In the genomic region with DNA sequence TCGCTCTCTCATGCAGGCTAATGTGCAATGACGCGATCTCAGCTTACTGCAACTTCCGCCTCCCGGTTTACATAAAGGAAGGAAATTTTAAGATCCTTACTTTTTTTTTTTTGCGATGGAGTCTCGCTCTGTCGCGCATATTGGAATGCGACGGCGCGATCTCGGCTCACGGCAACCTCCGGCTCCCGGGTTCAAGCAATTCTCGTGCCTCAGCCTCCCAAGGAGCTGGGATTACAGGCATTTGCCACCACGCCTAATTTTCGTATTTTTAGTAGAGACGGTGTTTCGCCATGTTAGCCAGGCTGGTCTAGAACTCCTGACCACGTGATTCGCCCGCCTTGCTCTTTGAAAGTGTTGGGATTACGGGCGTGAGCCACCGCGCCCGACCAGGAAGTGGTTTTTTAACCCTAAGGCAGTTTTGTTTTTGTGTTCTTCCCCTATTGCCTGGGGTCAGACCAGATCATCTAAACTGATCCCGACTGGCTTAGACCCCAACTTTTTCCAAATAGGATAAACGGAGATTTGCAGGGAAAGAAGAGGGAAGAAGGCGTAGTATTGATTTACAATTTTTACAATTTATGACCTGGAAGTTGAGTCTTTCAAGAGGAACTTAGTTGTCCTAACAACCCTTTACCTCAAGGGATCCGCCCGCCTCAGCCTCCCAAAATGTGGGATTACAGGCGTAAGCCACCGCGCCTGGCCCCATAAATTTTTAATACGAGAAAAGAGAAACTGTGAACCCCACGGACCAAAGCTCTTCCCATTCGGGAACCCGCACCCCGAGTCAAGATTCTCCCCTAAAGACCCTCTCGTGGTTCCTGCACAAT, we compare ENCODE assay signal across 8 cellular contexts.
DNase-seq lines count a peak whose midpoint lies in the region; ATAC-seq and TF ChIP-seq lines count a peak whose summit lies in the region.

No MANE protein-coding gene starts in this region.

- H3K4me3 Mint-ChIP-seq in CD4-positive, CD25-positive, alpha-beta regulatory T cell: peak overlapping the region; percentile 96 to 99 (median 97)
- H3K4me3 Mint-ChIP-seq in activated naive CD8-positive, alpha-beta T cell treated with anti-CD3 and anti-CD28 coated beads, Interleukin-2, amount 10 ng/mL, durations not matched to agents 7 days and 5 days: peak overlapping the region; percentile 96
- H3K4me3 Mint-ChIP-seq in osteocyte (ENCODE audit: unreplicated experiment): peak overlapping the region; percentile 90

- H3K36me3 ChIP-seq in CD4-positive, CD25-positive, alpha-beta regulatory T cell (ENCODE audit: control insufficient read depth, insufficient read depth, low read length): no peaks in the 10 kb centered on the region
- H3K36me3 ChIP-seq in uterus: no peaks in the 10 kb centered on the region

- peaks cover 0 to 10% (median 3%) of the 10 kb centered on the region in 7 donors for H3K9me3 Mint-ChIP-seq in CD4-positive, CD25-positive, alpha-beta regulatory T cell
- peaks cover 20% of the 10 kb centered on the region for H3K9me3 Mint-ChIP-seq in activated naive CD8-positive, alpha-beta T cell treated with anti-CD3 and anti-CD28 coated beads, Interleukin-2, amount 10 ng/mL, durations not matched to agents 7 days and 5 days
- H3K9me3 Mint-ChIP-seq in osteocyte (ENCODE audit: unreplicated experiment): no peaks in the 10 kb centered on the region

- H3K27me3 ChIP-seq in CD4-positive, CD25-positive, alpha-beta regulatory T cell (ENCODE audit: control insufficient read depth, insufficient read depth, low read length): no peaks in the 10 kb centered on the region
- no peaks in the 10 kb centered on the region for H3K27me3 ChIP-seq in uterus

- POLR2A ChIA-PET in activated naive CD8-positive, alpha-beta T cell treated with anti-CD3 and anti-CD28 coated beads, Interleukin-2, amount 10 ng/mL, durations not matched to agents 7 days and 5 days (lab: Charles Lee): interaction anchor here (0.6 to 2.6 kb wide), 26 partner anchors 13 to 1428 kb away, joined by 3 to 33 read pairs (median 5); partner anchors contain the start of genes ZNF101, ZNF14, ZNF253 and ZNF429

- TF ChIP-seq POLR2A in uterus (IDR thresholded peaks at IDR 0.05): no peak

- no peaks in the 10 kb centered on the region for H3K4me1 ChIP-seq in CD4-positive, CD25-positive, alpha-beta regulatory T cell (ENCODE audit: control insufficient read depth, insufficient read depth, low read length, poor library complexity, severe bottlenecking)
- H3K4me1 ChIP-seq in uterus: no peaks in the 10 kb centered on the region

- DNase-seq in CD4-positive, CD25-positive, alpha-beta regulatory T cell: peak in 2 of 3 donors; percentile 16 to 55
- DNase-seq in LHCN-M2 (ENCODE audit: low read depth) (peak; percentile 63), Right ventricle myocardium superior (peak; percentile 79), osteocyte (ENCODE audit: extremely low spot score, unreplicated experiment) (no peak), uterus (peak; percentile 39 to 54), NCI-H510A treated with DMSO at 0.1 percent for 48 hours (lab: John Stamatoyannopoulos, UW) (no peak), RKO (ENCODE audit: low spot score) (no peak)
- peak; percentile 52 for DNase-seq in activated naive CD8-positive, alpha-beta T cell treated with anti-CD3 and anti-CD28 coated beads, Interleukin-2, amount 10 ng/mL, durations not matched to agents 7 days and 5 days

- intact Hi-C loops in Right ventricle myocardium superior (cut with DNase I): no loop called here
- intact Hi-C loops in uterus (cut with DNase I; ENCODE audit: low total_unique reads): no loop called here

- peak overlapping the region; percentile 94 to 98 (median 95) for H3K27ac Mint-ChIP-seq in CD4-positive, CD25-positive, alpha-beta regulatory T cell
- peak overlapping the region; percentile 98 for H3K27ac Mint-ChIP-seq in activated naive CD8-positive, alpha-beta T cell treated with anti-CD3 and anti-CD28 coated beads, Interleukin-2, amount 10 ng/mL, durations not matched to agents 7 days and 5 days
- H3K27ac Mint-ChIP-seq in osteocyte (ENCODE audit: unreplicated experiment): peak overlapping the region; percentile 98

- H3K36me3 Mint-ChIP-seq in CD4-positive, CD25-positive, alpha-beta regulatory T cell: peaks cover 12% of the 10 kb centered on the region
- H3K36me3 Mint-ChIP-seq in activated naive CD8-positive, alpha-beta T cell treated with anti-CD3 and anti-CD28 coated beads, Interleukin-2, amount 10 ng/mL, durations not matched to agents 7 days and 5 days: peaks cover 43% of the 10 kb centered on the region
- peaks cover 13% of the 10 kb centered on the region for H3K36me3 Mint-ChIP-seq in osteocyte (ENCODE audit: unreplicated experiment)

- H3K4me3 ChIP-seq in CD4-positive, CD25-positive, alpha-beta regulatory T cell (ENCODE audit: low read depth, low read length): peak overlapping the region; percentile 95
- peak overlapping the region; percentile 58 to 72 for H3K4me3 ChIP-seq in uterus

- ATAC-seq in CD4-positive, CD25-positive, alpha-beta regulatory T cell (ENCODE audit: low read depth in 2 of 2): no peak
- no peak for ATAC-seq in activated naive CD8-positive, alpha-beta T cell treated with anti-CD3 and anti-CD28 coated beads, Interleukin-2, amount 10 ng/mL, durations not matched to agents 7 days and 5 days (ENCODE audit: low read depth)
- ATAC-seq in Right ventricle myocardium superior (ENCODE audit: poor library complexity): peak; percentile 76

- peaks cover 1 to 2% of the 10 kb centered on the region in 2 experiments for H3K9me3 ChIP-seq in CD4-positive, CD25-positive, alpha-beta regulatory T cell (ENCODE audit: control insufficient read depth in 2 of 2, low read length in 2 of 2)
- H3K9me3 ChIP-seq in uterus: no peaks in the 10 kb centered on the region

- peak overlapping the region; percentile 77 for H3K27ac ChIP-seq in CD4-positive, CD25-positive, alpha-beta regulatory T cell (ENCODE audit: insufficient read depth, low read length, poor library complexity, severe bottlenecking)
- peak overlapping the region; percentile 87 to 95 for H3K27ac ChIP-seq in uterus

- TF ChIP-seq CTCF in osteocyte (IDR thresholded peaks at IDR 0.05) (no peak), uterus (IDR thresholded peaks at IDR 0.05) (no peak)

- peaks cover 0 to 37% (median 18%) of the 10 kb centered on the region in 4 donors for H3K4me1 Mint-ChIP-seq in CD4-positive, CD25-positive, alpha-beta regulatory T cell
- peaks cover 8% of the 10 kb centered on the region for H3K4me1 Mint-ChIP-seq in activated naive CD8-positive, alpha-beta T cell treated with anti-CD3 and anti-CD28 coated beads, Interleukin-2, amount 10 ng/mL, durations not matched to agents 7 days and 5 days
- H3K4me1 Mint-ChIP-seq in osteocyte (ENCODE audit: unreplicated experiment): peaks cover 1% of the 10 kb centered on the region

- no peaks in the 10 kb centered on the region for H3K27me3 Mint-ChIP-seq in CD4-positive, CD25-positive, alpha-beta regulatory T cell
- no peaks in the 10 kb centered on the region for H3K27me3 Mint-ChIP-seq in activated naive CD8-positive, alpha-beta T cell treated with anti-CD3 and anti-CD28 coated beads, Interleukin-2, amount 10 ng/mL, durations not matched to agents 7 days and 5 days
- H3K27me3 Mint-ChIP-seq in osteocyte (ENCODE audit: unreplicated experiment): no peaks in the 10 kb centered on the region

Comparison
In these comparisons a context has a peak if more than half of its experiments do, and no peak if none do; other contexts are left out.
1. DNase-seq: peak in CD4-positive, CD25-positive, alpha-beta regulatory T cell (2 of 3), LHCN-M2 (single experiment), activated naive CD8-positive, alpha-beta T cell treated with anti-CD3 and anti-CD28 coated beads, Interleukin-2, amount 10 ng/mL, durations not matched to agents 7 days and 5 days (single experiment), Right ventricle myocardium superior (single experiment) and uterus (2 of 2); none in osteocyte (single experiment), NCI-H510A treated with DMSO at 0.1 percent for 48 hours (single experiment) and RKO (single experiment).
2. Peak in every context shown above with its lines, with median percentiles within 50 percentile points of each other: H3K27ac Mint-ChIP-seq and H3K4me3 Mint-ChIP-seq.